8 cellular contexts compared by ENCODE assay signal in genomic region chr6:106085984-106086832, GRCh38. TPM values are rescaled to one million over a fixed set of nuclear protein-coding genes. Genes with fewer than 3 reads are reported as not detected.
DNase-seq lines count a peak whose midpoint lies in the region; ATAC-seq and TF ChIP-seq lines count a peak whose summit lies in the region.

TSS of gene PRDM1 (plus strand) at chr6:106086336. CDS start at chr6:106086554, 218 bp downstream.

- intact Hi-C loops in dorsolateral prefrontal cortex (cut with DNase I), result loop anchor here (10.0 kb wide), 1 partner anchor 91 kb away; no protein-coding TSS in a partner anchor

- ATAC-seq in GM19035 (IDR thresholded peaks at IDR 0.05; ENCODE audit: unreplicated experiment), result peak; percentile 70
- ATAC-seq in HG03280 (IDR thresholded peaks at IDR 0.05; ENCODE audit: unreplicated experiment), result peak; percentile 66

- peak within 1 kb of the TSS in 49 of 59 donors; percentile 11 to 79 (median 57) for H3K27ac ChIP-seq in dorsolateral prefrontal cortex

- H3K4me3 ChIP-seq in dorsolateral prefrontal cortex, result peak within 1 kb of the TSS in 58 of 59 donors; percentile 20 to 68 (median 52)

- TF ChIP-seq CTCF in dorsolateral prefrontal cortex (IDR thresholded peaks at IDR 0.05 in 54 of 56, conservative IDR thresholded peaks at IDR 0.05 in 2 of 56; ENCODE audit: low read depth in 1 of 56, partially characterized antibody in 56 of 56), result peak in 2 of 56 donors; percentile 7 to 18

- peak; percentile 70 for DNase-seq in Ammon's horn (ENCODE audit: low spot score)
- peak; percentile 64 for DNase-seq in NCI-H524 treated with DMSO at 0.1 percent for 48 hours (lab: John Stamatoyannopoulos, UW)
- peak; percentile 73 for DNase-seq in activated CD4-positive, alpha-beta T cell treated with anti-CD3 and anti-CD28 coated beads, Interleukin-2, amount 50 U/mL, for 1 hour
- peak in 9 of 10 donors; percentile 43 to 90 (median 55) for DNase-seq in dorsolateral prefrontal cortex
- DNase-seq in lung microvascular endothelial cell (ENCODE audit: low read depth in 2 of 2), result peak; percentile 22 to 55
- DNase-seq in stimulated activated CD8-positive, alpha-beta memory T cell treated with anti-CD3 and anti-CD28 coated beads, Interleukin-12 subunit alpha, Interleukin-12 subunit beta, amount 100 ng/mL, for 1 hour (ENCODE audit: low read depth), result peak; percentile 57

- peaks cover 0 to 95% (median 57%) of the 10 kb centered on the region in 45 donors for H3K27me3 ChIP-seq in dorsolateral prefrontal cortex

RNA-seq across cellular contexts. Expression of gene PRDM1, which starts in this region (rescaled TPM):
- total RNA-seq in dorsolateral prefrontal cortex (1 to 10 TPM; 1.9 to 9.7 (median 4.6) TPM), lung microvascular endothelial cell (0.40 and 1.3 TPM in 2 replicates)

Comparison
In these comparisons a context has a peak if more than half of its experiments do, and no peak if none do; other contexts are left out.
1. Peak in every context shown above with its lines: DNase-seq, ATAC-seq, H3K4me3 ChIP-seq and H3K27ac ChIP-seq.